In the genomic region with DNA sequence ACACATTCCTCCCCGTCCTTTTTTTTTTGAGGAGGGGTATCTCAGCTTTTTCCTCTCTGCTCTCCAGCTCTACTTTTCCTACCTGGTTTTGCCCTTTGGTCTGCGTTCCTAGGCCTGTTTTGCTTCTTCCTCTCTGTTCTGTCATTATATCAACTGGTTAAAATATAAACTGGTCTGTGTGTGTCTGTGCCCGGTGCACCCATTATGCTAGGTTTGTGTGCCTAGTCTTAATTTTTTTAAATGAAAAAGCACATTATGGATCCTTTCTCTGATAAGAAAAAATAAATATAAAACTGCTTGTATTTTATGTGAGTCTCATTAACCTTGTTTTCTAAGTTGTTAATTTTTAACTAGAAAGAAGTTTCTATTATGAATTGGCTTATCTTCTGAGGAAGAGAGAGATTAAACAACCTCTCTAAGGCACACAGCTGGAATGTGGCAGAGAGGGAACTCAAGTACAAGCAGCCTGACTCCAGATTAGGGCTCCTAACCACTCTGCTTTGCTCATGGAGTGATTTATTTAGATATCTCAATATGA, we compare ENCODE assay signal across 21 cellular contexts. TPM values are rescaled to one million over a fixed set of nuclear protein-coding genes. Genes with fewer than 3 reads are reported as not detected.
DNase-seq lines count a peak whose midpoint lies in the region; ATAC-seq and TF ChIP-seq lines count a peak whose summit lies in the region.
"Had no signal": no experiment of that assay in that cellular context is flagged by ENCODE, and none has a peak within 500 bp of the region (broad histone marks: within the 10 kb centered on the region; RNA-seq: fewer than 3 reads in every experiment).

No MANE protein-coding gene starts in this region.

- peak overlapping the region; percentile 62 for H3K27ac ChIP-seq in cardiac muscle cell
- no peak overlapping the region for H3K27ac ChIP-seq in left ventricle myocardium inferior (replicated peaks)
- H3K27ac ChIP-seq: ascending aorta, SJSA1 had no signal

- intact Hi-C loops in Right ventricle myocardium superior (cut with DNase I) (no loop called here), left ventricle myocardium inferior (cut with micrococcal nuclease) (no loop called here)

- H3K4me3 Mint-ChIP-seq in central memory CD8-positive, alpha-beta T cell = no peak overlapping the region
- H3K4me3 Mint-ChIP-seq in mesothelial cell of epicardium = no peak overlapping the region
- H3K4me3 Mint-ChIP-seq: CD4-positive, CD25-positive, alpha-beta regulatory T cell; natural killer cell had no signal

- peak overlapping the region; percentile 2 for H3K27ac Mint-ChIP-seq in central memory CD8-positive, alpha-beta T cell (ENCODE audit: low read depth)
- peak overlapping the region; percentile 50 for H3K27ac Mint-ChIP-seq in mesothelial cell of epicardium
- H3K27ac Mint-ChIP-seq: CD4-positive, CD25-positive, alpha-beta regulatory T cell; natural killer cell had no signal

- H3K4me3 ChIP-seq in cardiac muscle cell (no peak overlapping the region), left ventricle myocardium inferior (no peak overlapping the region)
- H3K4me3 ChIP-seq: ascending aorta, SJSA1 had no signal

- H3K27me3 ChIP-seq in cardiac muscle cell = no peaks in the 10 kb centered on the region
- no peaks in the 10 kb centered on the region for H3K27me3 ChIP-seq in left ventricle myocardium inferior (ENCODE audit: low read depth)
- H3K27me3 ChIP-seq: ascending aorta, SJSA1 had no signal

- DNase-seq in cardiac muscle cell (ENCODE audit: low read depth in 1 of 2, low spot score in 1 of 2) (peak in 1 of 2 donors; percentile 55), Right ventricle myocardium superior (no peak), mesothelial cell of epicardium (ENCODE audit: low spot score in 2 of 2, unreplicated experiment in 2 of 2) (no peak), left ventricle myocardium inferior (no peak), mesenteric fat pad (ENCODE audit: low spot score) (no peak), medulla oblongata (ENCODE audit: extremely low spot score) (no peak)
- DNase-seq in central memory CD8-positive, alpha-beta T cell (ENCODE audit: low spot score in 2 of 2) = no peak
- DNase-seq: activated naive CD4-positive, alpha-beta T cell treated with Interleukin-2 at 50 U/mL for 16 hours; CD4-positive, CD25-positive, alpha-beta regulatory T cell; natural killer cell; NCI-H187; NCI-H446; stimulated activated naive CD4-positive, alpha-beta T cell treated with Interleukin-2 at 50 U/mL for 16 hours; T-helper 9 cell had no signal

- H3K9me3 Mint-ChIP-seq in central memory CD8-positive, alpha-beta T cell = no peaks in the 10 kb centered on the region
- H3K9me3 Mint-ChIP-seq in mesothelial cell of epicardium = no peaks in the 10 kb centered on the region
- H3K9me3 Mint-ChIP-seq: natural killer cell had no signal

- no peak for TF ChIP-seq CTCF in cardiac muscle cell (IDR thresholded peaks at IDR 0.05; ENCODE audit: low read depth, low read length)
- no peak for TF ChIP-seq CTCF in mesothelial cell of epicardium (IDR thresholded peaks at IDR 0.05; ENCODE audit: unreplicated experiment)
- no peak for TF ChIP-seq CTCF in left ventricle myocardium inferior (IDR thresholded peaks at IDR 0.05; ENCODE audit: borderline replicate concordance)

- H3K36me3 Mint-ChIP-seq in central memory CD8-positive, alpha-beta T cell (ENCODE audit: insufficient read depth) = no peaks in the 10 kb centered on the region
- no peaks in the 10 kb centered on the region for H3K36me3 Mint-ChIP-seq in mesothelial cell of epicardium
- H3K36me3 Mint-ChIP-seq: CD4-positive, CD25-positive, alpha-beta regulatory T cell; natural killer cell had no signal

- no peaks in the 10 kb centered on the region for H3K36me3 ChIP-seq in cardiac muscle cell
- H3K36me3 ChIP-seq in left ventricle myocardium inferior = no peaks in the 10 kb centered on the region
- H3K36me3 ChIP-seq: ascending aorta, SJSA1 had no signal

- ATAC-seq in Right ventricle myocardium superior (ENCODE audit: poor library complexity) (no peak), HG03045 (IDR thresholded peaks at IDR 0.05; ENCODE audit: unreplicated experiment) (no peak)
- ATAC-seq in central memory CD8-positive, alpha-beta T cell (replicated peaks; ENCODE audit: extremely low read depth, poor library complexity, severe bottlenecking) = no peak
- ATAC-seq: HCT116, natural killer cell had no signal

- H3K9me3 ChIP-seq in cardiac muscle cell (ENCODE audit: low read depth) (no peaks in the 10 kb centered on the region), left ventricle myocardium inferior (replicated peaks) (no peaks in the 10 kb centered on the region)
- H3K9me3 ChIP-seq: ascending aorta, SJSA1 had no signal

- H3K4me1 Mint-ChIP-seq in central memory CD8-positive, alpha-beta T cell = no peaks in the 10 kb centered on the region
- peaks cover 30% of the 10 kb centered on the region for H3K4me1 Mint-ChIP-seq in mesothelial cell of epicardium
- H3K4me1 Mint-ChIP-seq: CD4-positive, CD25-positive, alpha-beta regulatory T cell; natural killer cell had no signal

- H3K4me1 ChIP-seq in cardiac muscle cell (ENCODE audit: low read depth) = peaks cover 17% of the 10 kb centered on the region
- no peaks in the 10 kb centered on the region for H3K4me1 ChIP-seq in left ventricle myocardium inferior
- H3K4me1 ChIP-seq: ascending aorta, SJSA1 had no signal

- no peaks in the 10 kb centered on the region for H3K27me3 Mint-ChIP-seq in central memory CD8-positive, alpha-beta T cell
- no peaks in the 10 kb centered on the region for H3K27me3 Mint-ChIP-seq in mesothelial cell of epicardium (ENCODE audit: low read depth)
- H3K27me3 Mint-ChIP-seq: CD4-positive, CD25-positive, alpha-beta regulatory T cell had no signal

RNA-seq across cellular contexts. Expression of a gene that starts 17.4 kb away (rescaled TPM):
- not detected in 2 replicates for total RNA-seq in cardiac muscle cell
- not detected in 2 replicates for polyA plus RNA-seq in cardiac muscle cell
- total RNA-seq in Right ventricle myocardium superior = 0.48 TPM
- total RNA-seq in mesothelial cell of epicardium = 0.54 to 0.71 TPM (median 0.59 TPM) in 3 replicates
- total RNA-seq in left ventricle myocardium inferior = 0.33 TPM
- total RNA-seq in mesenteric fat pad = 1.1 TPM
- total RNA-seq: ascending aorta; CD4-positive, CD25-positive, alpha-beta regulatory T cell; Daoy; MCF 10A; pulmonary artery endothelial cell; SJSA1 had no signal
- polyA plus RNA-seq: CD4-positive, CD25-positive, alpha-beta regulatory T cell had no signal
